In the genomic region with DNA sequence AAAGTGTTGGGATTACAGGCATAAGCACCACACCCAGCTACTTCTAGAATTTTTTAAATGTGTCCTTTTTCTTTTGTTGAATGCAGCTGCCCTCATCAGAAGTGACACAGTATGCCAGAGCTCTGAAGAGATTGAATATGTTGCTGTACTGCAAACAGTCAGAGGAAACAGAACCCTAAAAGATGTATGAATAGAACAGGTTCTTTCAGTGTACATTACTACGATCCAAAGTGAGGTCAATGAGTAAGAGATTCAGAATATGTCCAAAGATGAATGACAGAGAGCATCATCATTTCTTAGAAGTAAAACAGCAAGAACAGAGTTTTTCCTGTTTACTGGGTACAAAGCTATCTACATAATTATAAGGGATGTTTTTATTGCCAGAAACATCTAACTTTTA, we compare ENCODE assay signal across 23 cellular contexts.
DNase-seq lines count a peak whose midpoint lies in the region; ATAC-seq and TF ChIP-seq lines count a peak whose summit lies in the region.
"Had no signal": no experiment of that assay in that cellular context is flagged by ENCODE, and none has a peak within 500 bp of the region (broad histone marks: within the 10 kb centered on the region; RNA-seq: fewer than 3 reads in every experiment).

No MANE protein-coding gene starts in this region.

- CTCF ChIA-PET in activated naive CD4-positive, alpha-beta T cell treated with anti-CD3 and anti-CD28 coated beads, Interleukin-2, amount 10 ng/mL, durations not matched to agents 7 days and 5 days (lab: Charles Lee): interaction anchor here (1.1 kb wide), 1 partner anchor 267 kb away, joined by 3 read pairs; no protein-coding TSS in a partner anchor

- ATAC-seq in T-helper 17 cell: no peak
- ATAC-seq: GM12878 had no signal

- no peaks in the 10 kb centered on the region for H3K9me3 Mint-ChIP-seq in activated naive CD4-positive, alpha-beta T cell treated with anti-CD3 and anti-CD28 coated beads, Interleukin-2, amount 50 U/mL, for 24 hours
- no peaks in the 10 kb centered on the region for H3K9me3 Mint-ChIP-seq in activated naive CD4-positive, alpha-beta T cell treated with anti-CD3 and anti-CD28 coated beads, Interleukin-2, amount 10 ng/mL, durations not matched to agents 7 days and 5 days
- H3K9me3 Mint-ChIP-seq in glutamatergic neuron (ENCODE audit: unreplicated experiment): no peaks in the 10 kb centered on the region
- H3K9me3 Mint-ChIP-seq: CD4-positive, alpha-beta memory T cell; CD4-positive, CD25-positive, alpha-beta regulatory T cell; CD8-positive, alpha-beta memory T cell had no signal

- DNase-seq in activated naive CD4-positive, alpha-beta T cell treated with anti-CD3 and anti-CD28 coated beads, Interleukin-2, amount 10 ng/mL, durations not matched to agents 7 days and 5 days: no peak
- DNase-seq in glutamatergic neuron: no peak
- DNase-seq in islet precursor cell: no peak
- DNase-seq in T-helper 17 cell: no peak
- DNase-seq: 8988T; ACHN; BE2C; C1 segment of cervical spinal cord; CD4-positive, alpha-beta memory T cell; CD8-positive, alpha-beta memory T cell; COR-L47; DMS 273 treated with DMSO at 0.1 percent for 48 hours; DMS153; DMS53; DMS79; DND-41; EL; GDM1 had no signal

- H3K9me3 ChIP-seq in T-helper 17 cell (ENCODE audit: control insufficient read depth, low read length, poor library complexity, severe bottlenecking): no peaks in the 10 kb centered on the region
- H3K9me3 ChIP-seq: BE2C, BLaER1 had no signal

- H3K27ac Mint-ChIP-seq in activated naive CD4-positive, alpha-beta T cell treated with anti-CD3 and anti-CD28 coated beads, Interleukin-2, amount 50 U/mL, for 24 hours: peak overlapping the region; percentile 4
- no peak overlapping the region for H3K27ac Mint-ChIP-seq in activated naive CD4-positive, alpha-beta T cell treated with anti-CD3 and anti-CD28 coated beads, Interleukin-2, amount 10 ng/mL, durations not matched to agents 7 days and 5 days
- H3K27ac Mint-ChIP-seq in glutamatergic neuron (ENCODE audit: unreplicated experiment) (peak overlapping the region; percentile 12), T-helper 17 cell (no peak overlapping the region)
- H3K27ac Mint-ChIP-seq: CD4-positive, alpha-beta memory T cell; CD8-positive, alpha-beta memory T cell had no signal

- TF ChIP-seq CTCF in glutamatergic neuron (IDR thresholded peaks at IDR 0.05; ENCODE audit: partially characterized antibody, unreplicated experiment): no peak

- H3K4me1 Mint-ChIP-seq in activated naive CD4-positive, alpha-beta T cell treated with anti-CD3 and anti-CD28 coated beads, Interleukin-2, amount 50 U/mL, for 24 hours: peaks cover 4% of the 10 kb centered on the region
- peaks cover 5% of the 10 kb centered on the region for H3K4me1 Mint-ChIP-seq in activated naive CD4-positive, alpha-beta T cell treated with anti-CD3 and anti-CD28 coated beads, Interleukin-2, amount 10 ng/mL, durations not matched to agents 7 days and 5 days
- H3K4me1 Mint-ChIP-seq in glutamatergic neuron (ENCODE audit: low read depth, unreplicated experiment) (peaks cover 18% of the 10 kb centered on the region), T-helper 17 cell (peaks cover 6% of the 10 kb centered on the region)
- H3K4me1 Mint-ChIP-seq: CD8-positive, alpha-beta memory T cell had no signal

- H3K4me3 Mint-ChIP-seq in activated naive CD4-positive, alpha-beta T cell treated with anti-CD3 and anti-CD28 coated beads, Interleukin-2, amount 50 U/mL, for 24 hours: no peak overlapping the region
- H3K4me3 Mint-ChIP-seq in activated naive CD4-positive, alpha-beta T cell treated with anti-CD3 and anti-CD28 coated beads, Interleukin-2, amount 10 ng/mL, durations not matched to agents 7 days and 5 days: no peak overlapping the region
- H3K4me3 Mint-ChIP-seq in glutamatergic neuron (ENCODE audit: unreplicated experiment) (no peak overlapping the region), T-helper 17 cell (no peak overlapping the region)
- H3K4me3 Mint-ChIP-seq: CD14-positive monocyte; CD4-positive, alpha-beta memory T cell; CD4-positive, CD25-positive, alpha-beta regulatory T cell; CD8-positive, alpha-beta memory T cell had no signal

- no peaks in the 10 kb centered on the region for H3K27me3 Mint-ChIP-seq in activated naive CD4-positive, alpha-beta T cell treated with anti-CD3 and anti-CD28 coated beads, Interleukin-2, amount 50 U/mL, for 24 hours
- H3K27me3 Mint-ChIP-seq in activated naive CD4-positive, alpha-beta T cell treated with anti-CD3 and anti-CD28 coated beads, Interleukin-2, amount 10 ng/mL, durations not matched to agents 7 days and 5 days: no peaks in the 10 kb centered on the region
- peaks cover 9% of the 10 kb centered on the region for H3K27me3 Mint-ChIP-seq in glutamatergic neuron (ENCODE audit: unreplicated experiment)
- no peaks in the 10 kb centered on the region for H3K27me3 Mint-ChIP-seq in T-helper 17 cell
- H3K27me3 Mint-ChIP-seq: CD4-positive, alpha-beta memory T cell; CD4-positive, CD25-positive, alpha-beta regulatory T cell; CD8-positive, alpha-beta memory T cell had no signal

- peaks cover 5% of the 10 kb centered on the region for H3K36me3 Mint-ChIP-seq in activated naive CD4-positive, alpha-beta T cell treated with anti-CD3 and anti-CD28 coated beads, Interleukin-2, amount 50 U/mL, for 24 hours
- peaks cover 2% of the 10 kb centered on the region for H3K36me3 Mint-ChIP-seq in activated naive CD4-positive, alpha-beta T cell treated with anti-CD3 and anti-CD28 coated beads, Interleukin-2, amount 10 ng/mL, durations not matched to agents 7 days and 5 days
- H3K36me3 Mint-ChIP-seq in glutamatergic neuron (ENCODE audit: unreplicated experiment) (no peaks in the 10 kb centered on the region), T-helper 17 cell (ENCODE audit: low read depth) (peaks cover 2% of the 10 kb centered on the region)

Comparison
In these comparisons a context has a peak if more than half of its experiments do, and no peak if none do; other contexts are left out.
1. H3K27ac Mint-ChIP-seq: peak in activated naive CD4-positive, alpha-beta T cell treated with anti-CD3 and anti-CD28 coated beads, Interleukin-2, amount 50 U/mL, for 24 hours (single experiment) and glutamatergic neuron (single experiment); none in activated naive CD4-positive, alpha-beta T cell treated with anti-CD3 and anti-CD28 coated beads, Interleukin-2, amount 10 ng/mL, durations not matched to agents 7 days and 5 days (single experiment) and T-helper 17 cell (single experiment).